Comparison of ENCODE assay signal across 28 cellular contexts in genomic region chr7:32935558-32935957, GRCh38.
"Had no signal": no experiment of that assay in that cellular context is flagged by ENCODE, and none has a peak within 500 bp of the region (broad histone marks: within the 10 kb centered on the region; RNA-seq: fewer than 3 reads in every experiment).

No MANE protein-coding gene starts in this region.

- H3K27ac Mint-ChIP-seq: activated CD8-positive, alpha-beta T cell treated with anti-CD3 and anti-CD28 coated beads for 36 hours; activated naive CD4-positive, alpha-beta T cell treated with anti-CD3 and anti-CD28 coated beads for 36 hours; activated naive CD4-positive, alpha-beta T cell treated with anti-CD3 and anti-CD28 coated beads, Interleukin-2, amount 50 U/mL, for 72 hours; activated T-helper 2 cell treated with anti-CD3 and anti-CD28 coated beads, Interferon-gamma antibody, Interleukin-2, Interleukin-4, amounts not matched to agents 10 μg/mL and 5 μg/mL and 100 μg/mL, durations not matched to agents 14 hours and 24 hours and 36 hours had no signal

- H3K4me3 ChIP-seq: MG63, SJCRH30, SK-N-MC had no signal

- H3K27me3 Mint-ChIP-seq: activated CD8-positive, alpha-beta T cell treated with anti-CD3 and anti-CD28 coated beads for 36 hours; central memory CD8-positive, alpha-beta T cell had no signal

- DNase-seq: activated CD4-positive, alpha-beta T cell treated with anti-CD3 and anti-CD28 coated beads for 1 hour; activated CD4-positive, alpha-beta T cell treated with anti-CD3 and anti-CD28 coated beads for 48 hours; activated CD4-positive, alpha-beta T cell treated with anti-CD3 and anti-CD28 coated beads, Interleukin-2, amount 50 U/mL, for 4 hours; activated CD4-positive, CD25-positive, alpha-beta regulatory T cell; activated CD8-positive, alpha-beta T cell treated with anti-CD3 and anti-CD28 coated beads for 36 hours; activated gamma-delta T cell; activated naive CD4-positive, alpha-beta T cell treated with anti-CD3 and anti-CD28 coated beads for 36 hours; activated T-cell treated with anti-CD3 and anti-CD28 coated beads, Interleukin-2, amount 50 U/mL, for 1 hour; anterior cingulate cortex; brain microvascular endothelial cell; Kasumi-1; MG63; NCI-H1048; NCI-H1105 treated with DMSO at 0.1 percent for 48 hours; NCI-H1436; NCI-H1694; NCI-H1930; NCI-H2081 treated with DMSO at 0.1 percent for 48 hours; NCI-H226; NCI-H524 treated with DMSO at 0.1 percent for 48 hours; SHP77; SJCRH30; T1000; WERI-Rb-1 had no signal

- H3K9me3 ChIP-seq: MG63, SJCRH30 had no signal

- H3K4me3 Mint-ChIP-seq: activated CD8-positive, alpha-beta T cell treated with anti-CD3 and anti-CD28 coated beads for 36 hours; activated naive CD4-positive, alpha-beta T cell treated with anti-CD3 and anti-CD28 coated beads for 36 hours; central memory CD8-positive, alpha-beta T cell had no signal

- H3K9me3 Mint-ChIP-seq: activated CD8-positive, alpha-beta T cell treated with anti-CD3 and anti-CD28 coated beads for 36 hours; activated naive CD4-positive, alpha-beta T cell treated with anti-CD3 and anti-CD28 coated beads for 36 hours; activated naive CD4-positive, alpha-beta T cell treated with anti-CD3 and anti-CD28 coated beads, Interleukin-2, amount 50 U/mL, for 72 hours; activated T-helper 2 cell treated with anti-CD3 and anti-CD28 coated beads, Interferon-gamma antibody, Interleukin-2, Interleukin-4, amounts not matched to agents 10 μg/mL and 5 μg/mL and 100 μg/mL, durations not matched to agents 14 hours and 24 hours and 36 hours; central memory CD8-positive, alpha-beta T cell had no signal

- H3K27ac ChIP-seq: brain microvascular endothelial cell, SJCRH30, SK-N-MC, WERI-Rb-1 had no signal

- ATAC-seq: activated CD8-positive, alpha-beta T cell treated with anti-CD3 and anti-CD28 coated beads for 36 hours; activated naive CD4-positive, alpha-beta T cell treated with anti-CD3 and anti-CD28 coated beads, Interleukin-2, amount 50 U/mL, for 72 hours had no signal

- H3K27me3 ChIP-seq: brain microvascular endothelial cell, MG63, SJCRH30 had no signal
